ENCODE assay signal across 16 cellular contexts in the genomic region with DNA sequence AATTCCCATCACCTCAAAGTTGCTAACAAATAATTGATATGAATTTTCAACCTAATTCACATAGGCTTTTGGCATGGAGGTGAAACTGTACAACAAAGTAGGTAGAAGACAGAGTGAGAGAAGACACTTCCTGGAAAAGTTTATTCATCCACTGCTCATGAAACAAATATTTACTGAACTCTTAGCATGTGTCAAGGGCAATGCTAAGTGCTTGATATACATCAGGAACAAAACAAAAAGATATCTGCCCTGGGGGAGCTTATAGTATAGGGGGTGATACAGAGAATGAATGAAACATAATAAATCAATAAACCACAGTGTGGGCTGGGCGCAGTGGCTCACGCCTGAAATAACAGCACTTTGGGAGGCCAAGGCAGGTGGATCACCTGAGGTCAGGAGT. TPM values are rescaled to one million over a fixed set of nuclear protein-coding genes. Genes with fewer than 3 reads are reported as not detected.
A peak's percentile ranks its signal among the peaks of the same experiment; 100 is the strongest.
DNase-seq lines count a peak whose midpoint lies in the region; ATAC-seq and TF ChIP-seq lines count a peak whose summit lies in the region.
"Had no signal": no experiment of that assay in that cellular context is flagged by ENCODE, and none has a peak within 500 bp of the region (broad histone marks: within the 10 kb centered on the region; RNA-seq: fewer than 3 reads in every experiment).

No MANE protein-coding gene starts in this region.

- H3K9me2 ChIP-seq in PC-3 (replicated peaks; ENCODE audit: low read length) = no peaks in the 10 kb centered on the region

- H3F3A ChIP-seq in PC-3 (ENCODE audit: low read length, unreplicated experiment) = no peaks in the 10 kb centered on the region
- H3F3A ChIP-seq in smooth muscle cell (ENCODE audit: low read depth) = no peaks in the 10 kb centered on the region

- 0 out of 2 replicates have a peak overlapping the region, but pooled peaks have one; percentile 14 for H3K4me2 ChIP-seq in PC-3 (ENCODE audit: low read length)
- no peak overlapping the region for H3K4me2 ChIP-seq in smooth muscle cell
- H3K4me2 ChIP-seq: BLaER1, GM23338 had no signal

- peak overlapping the region; percentile 42 for H3K27ac ChIP-seq in PC-3 (ENCODE audit: low read length)
- no peak overlapping the region for H3K27ac ChIP-seq in smooth muscle cell (ENCODE audit: low read depth)
- H3K27ac ChIP-seq: BLaER1, C4-2B had no signal

- DNase-seq in NCI-H510A treated with DMSO at 0.1 percent for 48 hours (lab: John Stamatoyannopoulos, UW) (peak; percentile 60), NCI-H510A (lab: John Stamatoyannopoulos, UW) (no peak), DMS53 (lab: John Stamatoyannopoulos, UW) (peak; percentile 85), PC-3 (peak; percentile 72), smooth muscle cell (lab: John Stamatoyannopoulos, UW; ENCODE audit: unreplicated experiment) (no peak)
- no peak for DNase-seq in effector CD8-positive, alpha-beta T cell (lab: John Stamatoyannopoulos, UW)
- DNase-seq: CD4-positive, CD25-positive, alpha-beta regulatory T cell; CD8-positive, alpha-beta T cell; DMS 273 treated with DMSO at 0.1 percent for 48 hours; DMS79 treated with DMSO at 0.1 percent for 48 hours; GF-D8; H9 had no signal

- BruUV-seq in PC-3 (replicated peaks; lab: Mats Ljungman, UMichigan) = no TSS peak

- H4K20me1 ChIP-seq in PC-3 (ENCODE audit: low read length) (no peaks in the 10 kb centered on the region), smooth muscle cell (ENCODE audit: low read depth) (no peaks in the 10 kb centered on the region)
- H4K20me1 ChIP-seq: BLaER1 had no signal

- no peaks in the 10 kb centered on the region for H3K36me3 ChIP-seq in PC-3 (ENCODE audit: low read depth, low read length)
- no peaks in the 10 kb centered on the region for H3K36me3 ChIP-seq in smooth muscle cell (ENCODE audit: low read depth)
- H3K36me3 ChIP-seq: BLaER1 had no signal

- H3K4me1 ChIP-seq in PC-3 (ENCODE audit: insufficient read depth, low read length) (peaks cover 13% of the 10 kb centered on the region), smooth muscle cell (ENCODE audit: low read depth) (no peaks in the 10 kb centered on the region)
- H3K4me1 ChIP-seq: BLaER1 had no signal

- H3K4me3 ChIP-seq in PC-3 (ENCODE audit: low read length) (no peak overlapping the region), smooth muscle cell (no peak overlapping the region)
- H3K4me3 ChIP-seq: BLaER1, GM23338 had no signal

- no peaks in the 10 kb centered on the region for H3K79me2 ChIP-seq in PC-3 (ENCODE audit: low read length)
- H3K79me2 ChIP-seq in smooth muscle cell (ENCODE audit: low read depth) = no peaks in the 10 kb centered on the region

- H3K27me3 ChIP-seq in PC-3 (ENCODE audit: low read length) = 0 out of 2 replicates have a peak, but pooled peaks cover 2% of the 10 kb centered on the region
- no peaks in the 10 kb centered on the region for H3K27me3 ChIP-seq in smooth muscle cell (ENCODE audit: low read depth)
- H3K27me3 ChIP-seq: BLaER1 had no signal

- POLR2A ChIA-PET in PC-3 (lab: Charles Lee; ENCODE audit: unreplicated experiment) = no interaction called here

- H2AFZ ChIP-seq in PC-3 (ENCODE audit: low read length) = no peak overlapping the region
- H2AFZ ChIP-seq in smooth muscle cell (ENCODE audit: low read depth) = no peak overlapping the region
- H2AFZ ChIP-seq: GM23338 had no signal

- CTCF ChIA-PET in PC-3 (lab: Charles Lee) = no interaction called here

- WGBS in smooth muscle cell (ENCODE audit: low lambda C conversion rate) = 94% methylated on average over 2 of the region's 2 CpGs

- peak; percentile 80 for ATAC-seq in PC-3
- ATAC-seq: CD8-positive, alpha-beta T cell; GM23338; HCT116 had no signal

- TF ChIP-seq CTCF in PC-3 (conservative IDR thresholded peaks at IDR 0.05; ENCODE audit: low read depth, low read length) (no peak), smooth muscle cell (IDR thresholded peaks at IDR 0.05; ENCODE audit: borderline replicate concordance, insufficient read depth, poor library complexity, severe bottlenecking) (no peak)

- intact Hi-C loops in PC-3 (cut with micrococcal nuclease) = no loop called here

- H3K9ac ChIP-seq in PC-3 (ENCODE audit: low read length) (no peak overlapping the region), smooth muscle cell (ENCODE audit: low read depth) (no peak overlapping the region)
- H3K9ac ChIP-seq: BLaER1 had no signal

- H3K9me3 ChIP-seq in PC-3 (ENCODE audit: low read length) (no peaks in the 10 kb centered on the region), smooth muscle cell (replicated peaks; ENCODE audit: low read depth) (no peaks in the 10 kb centered on the region)
- H3K9me3 ChIP-seq: BLaER1 had no signal

RNA-seq across cellular contexts. Expression of a gene that starts 50.3 kb away (rescaled TPM):
- total RNA-seq in PC-3 (2014; rRNA removed) (81.9 and 89.5 TPM in 2 replicates), smooth muscle cell (54.6 and 61.1 TPM in 2 replicates)
- 35.6 and 54.4 TPM in 2 replicates for polyA plus RNA-seq in smooth muscle cell

Comparison
In these comparisons a context has a peak if more than half of its experiments do, and no peak if none do; other contexts are left out.
1. DNase-seq: peak in NCI-H510A treated with DMSO at 0.1 percent for 48 hours (single experiment), DMS53 (single experiment) and PC-3 (single experiment); none in NCI-H510A (single experiment), effector CD8-positive, alpha-beta T cell (single experiment) and smooth muscle cell (single experiment).